ENCODE assay signal across 1 cellular context in the genomic region with DNA sequence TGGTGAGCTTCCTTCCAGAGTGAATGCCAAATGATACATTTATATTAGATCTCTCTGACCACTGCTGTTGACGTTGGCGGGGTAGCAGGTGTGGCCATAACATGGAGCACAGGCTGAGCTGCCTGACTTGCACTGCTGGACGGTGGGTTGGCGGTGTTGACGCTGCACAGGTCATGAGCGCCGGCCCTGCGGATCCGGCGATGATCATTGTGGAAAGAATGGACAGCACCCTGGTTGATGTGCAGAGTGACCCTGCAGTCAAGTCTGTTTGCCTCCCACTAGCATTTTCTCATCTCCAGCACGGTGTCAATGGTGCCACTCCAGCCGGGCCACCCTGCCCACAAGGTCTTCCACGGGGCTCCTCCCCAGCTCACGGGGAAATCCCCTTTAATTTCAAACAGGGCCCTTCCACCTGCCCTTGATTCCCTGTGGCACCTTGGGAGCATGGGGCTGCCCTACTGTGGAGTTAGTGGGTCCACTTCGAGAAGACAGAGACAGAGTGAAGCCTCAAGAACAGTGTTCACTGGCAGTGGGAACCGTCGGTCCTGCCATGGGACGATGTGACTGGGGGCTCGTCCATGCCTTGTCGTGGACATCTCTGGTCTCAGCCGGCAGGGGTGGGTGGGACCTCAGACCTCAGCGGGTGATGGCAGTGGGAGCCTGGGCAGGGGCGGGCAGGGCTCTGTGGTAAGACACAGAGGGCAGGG.
TF ChIP-seq lines count a peak whose summit lies in the region.

No MANE protein-coding gene starts in this region.

TF ChIP-seq in GM23338, 12 proteins besides CTCF, POLR2A, EP300 and RAD21 (continued from another document):
- TF ChIP-seq ZNF462 (CRISPR knock-in tag; IDR thresholded peaks at IDR 0.05) = no peak
- no peak for TF ChIP-seq EZH2phosphoT487 (IDR thresholded peaks at IDR 0.05; ENCODE audit: unreplicated experiment)
- TF ChIP-seq STAT1 (IDR thresholded peaks at IDR 0.05; ENCODE audit: unreplicated experiment) = no peak
- TF ChIP-seq ZNF331 (CRISPR knock-in tag; IDR thresholded peaks at IDR 0.05; ENCODE audit: low read depth) = no peak
- TF ChIP-seq POLR2AphosphoS5 (IDR thresholded peaks at IDR 0.05; ENCODE audit: low read depth) = no peak
- TF ChIP-seq ZNF114 (CRISPR knock-in tag; IDR thresholded peaks at IDR 0.05) = no peak
- TF ChIP-seq NANOG (IDR thresholded peaks at IDR 0.05; ENCODE audit: borderline replicate concordance) = no peak
- no peak for TF ChIP-seq ETS1 (IDR thresholded peaks at IDR 0.05)
TF ChIP-seq in GM23338: peak in this region for 0.
